ENCODE assay signal across 22 cellular contexts in the genomic region with DNA sequence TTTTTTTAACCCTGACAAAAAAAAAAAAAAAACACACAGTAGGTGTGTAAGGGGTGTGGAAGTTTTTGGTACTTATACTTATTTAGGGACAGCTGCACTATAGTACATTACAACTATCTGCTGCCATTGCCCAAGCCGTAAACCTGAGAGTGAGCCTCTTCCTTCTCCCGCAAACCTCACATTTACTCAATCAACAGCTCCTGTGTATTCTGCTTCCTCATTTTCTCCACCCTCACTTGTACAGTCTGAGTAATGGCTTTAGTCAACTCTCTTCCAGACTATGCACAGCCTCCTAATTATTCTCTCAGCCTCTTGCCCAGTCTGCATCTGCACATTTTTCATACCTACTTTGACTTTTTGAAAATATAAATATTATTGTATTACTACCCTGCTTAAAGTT.
"Had no signal": no experiment of that assay in that cellular context is flagged by ENCODE, and none has a peak within 500 bp of the region (broad histone marks: within the 10 kb centered on the region; RNA-seq: fewer than 3 reads in every experiment).

No MANE protein-coding gene starts in this region.

- H3K36me3 Mint-ChIP-seq: naive thymus-derived CD4-positive, alpha-beta T cell; neural progenitor cell; stimulated activated effector memory CD8-positive, alpha-beta T cell treated with anti-CD3 and anti-CD28 coated beads, Interleukin-12 subunit alpha, Interleukin-12 subunit beta, amount 100 ng/mL, for 72 hours had no signal

- H3K27ac Mint-ChIP-seq: naive thymus-derived CD4-positive, alpha-beta T cell; nephron; neural progenitor cell; stimulated activated effector memory CD8-positive, alpha-beta T cell treated with anti-CD3 and anti-CD28 coated beads, Interleukin-12 subunit alpha, Interleukin-12 subunit beta, amount 100 ng/mL, for 72 hours had no signal

- H3K9ac ChIP-seq: neural progenitor cell had no signal

- ATAC-seq: gastrocnemius medialis; left lobe of liver; naive thymus-derived CD4-positive, alpha-beta T cell; psoas muscle; right cardiac atrium; stimulated activated effector memory CD8-positive, alpha-beta T cell treated with anti-CD3 and anti-CD28 coated beads, Interleukin-12 subunit alpha, Interleukin-12 subunit beta, amount 100 ng/mL, for 72 hours had no signal

- H3K4me1 ChIP-seq: gastrocnemius medialis, neural progenitor cell, psoas muscle, sigmoid colon, stomach, thyroid gland, vagina had no signal

- H3K4me2 ChIP-seq: neural progenitor cell had no signal

- H3K4me1 Mint-ChIP-seq: naive thymus-derived CD4-positive, alpha-beta T cell; nephron; neural progenitor cell; stimulated activated effector memory CD8-positive, alpha-beta T cell treated with anti-CD3 and anti-CD28 coated beads, Interleukin-12 subunit alpha, Interleukin-12 subunit beta, amount 100 ng/mL, for 72 hours had no signal

- H3K27me3 Mint-ChIP-seq: naive thymus-derived CD4-positive, alpha-beta T cell had no signal

- H3K36me3 ChIP-seq: gastrocnemius medialis, neural progenitor cell, sigmoid colon, stomach, thyroid gland, vagina had no signal

- H3K4me3 Mint-ChIP-seq: naive thymus-derived CD4-positive, alpha-beta T cell; nephron; neural progenitor cell; stimulated activated effector memory CD8-positive, alpha-beta T cell treated with anti-CD3 and anti-CD28 coated beads, Interleukin-12 subunit alpha, Interleukin-12 subunit beta, amount 100 ng/mL, for 72 hours had no signal

- H3K27me3 ChIP-seq: gastrocnemius medialis, neural progenitor cell, sigmoid colon, stomach, thyroid gland, vagina had no signal

- DNase-seq: dorsolateral prefrontal cortex; effector CD4-positive, alpha-beta T cell; gastrocnemius medialis; head of caudate nucleus; kidney; mesenchymal stem cell; midbrain; naive thymus-derived CD4-positive, alpha-beta T cell; psoas muscle; right cardiac atrium; sigmoid colon; stimulated activated CD4-positive, alpha-beta T cell treated with anti-CD3 and anti-CD28 coated beads, Interleukin-2, amount 100 ng/mL, for 24 hours; stimulated activated CD4-positive, alpha-beta T cell treated with anti-CD3 and anti-CD28 coated beads, Interleukin-4, amount 100 ng/mL, for 24 hours; stimulated activated naive CD4-positive, alpha-beta T cell treated with Interleukin-2 at 50 U/mL for 16 hours; stomach; thyroid gland; trophoblast cell had no signal

- H3K9me3 ChIP-seq: gastrocnemius medialis, psoas muscle, sigmoid colon, stomach, thyroid gland, vagina had no signal

- H3K9me3 Mint-ChIP-seq: nephron, neural progenitor cell had no signal

- FAIRE-seq: kidney had no signal

- H3K4me3 ChIP-seq: dorsolateral prefrontal cortex, gastrocnemius medialis, neural progenitor cell, psoas muscle, sigmoid colon, stomach, thyroid gland, vagina had no signal

- H3K27ac ChIP-seq: dorsolateral prefrontal cortex, gastrocnemius medialis, neural progenitor cell, psoas muscle, sigmoid colon, stomach, thyroid gland, vagina had no signal
